ENCODE assay signal across 8 cellular contexts in the genomic region with DNA sequence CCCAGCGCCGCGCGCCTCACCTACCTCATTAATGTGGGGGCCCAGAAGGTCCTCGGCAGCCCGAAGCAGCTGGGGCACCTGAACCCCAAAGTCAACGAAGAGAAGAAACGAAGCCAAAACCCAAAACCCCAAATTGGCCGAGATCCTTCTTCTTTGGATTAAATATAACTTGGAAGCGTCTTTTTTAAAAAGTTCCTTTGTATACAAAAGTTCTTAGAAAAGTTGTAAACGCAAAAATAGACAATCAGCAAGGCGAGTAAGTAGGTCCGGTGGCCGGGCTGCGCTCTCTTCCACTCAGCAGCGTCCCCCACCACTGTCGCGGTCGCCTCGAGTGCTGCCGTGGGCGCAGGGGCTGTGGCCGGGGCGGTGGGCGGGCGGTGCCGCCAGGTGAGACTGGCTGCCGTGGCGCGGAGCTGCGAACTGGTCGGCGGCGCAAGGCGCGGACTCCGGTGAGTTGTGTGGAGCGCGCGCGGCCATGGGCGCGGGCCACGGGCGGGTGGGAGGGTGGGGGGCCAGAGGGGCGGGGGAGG. TPM values are rescaled to one million over a fixed set of nuclear protein-coding genes. Genes with fewer than 3 reads are reported as not detected.
A peak's percentile ranks its signal among the peaks of the same experiment; 100 is the strongest.
DNase-seq lines count a peak whose midpoint lies in the region; ATAC-seq and FAIRE-seq lines count a peak whose summit lies in the region.

No MANE protein-coding gene starts in this region.

- CTCF ChIA-PET in activated CD8-positive, alpha-beta T cell treated with anti-CD3 and anti-CD28 coated beads, Interleukin-2, amount 10 ng/mL, durations not matched to agents 7 days and 5 days (lab: Charles Lee): no interaction called here

- peak; percentile 24 for ATAC-seq in HG03095 (IDR thresholded peaks at IDR 0.05; ENCODE audit: unreplicated experiment)
- ATAC-seq in activated CD8-positive, alpha-beta T cell treated with anti-CD3 and anti-CD28 coated beads, Interleukin-2, amount 10 ng/mL, durations not matched to agents 7 days and 5 days: no peak
- peak; percentile 41 to 42 for ATAC-seq in stimulated activated naive B cell treated with anti-CD40 and anti-IgM and Interleukin-4, amounts not matched to agents 10 μg/mL and 1 μg/mL and 100 μg/mL, for 72 hours (replicated peaks)

- no peak for FAIRE-seq in RCC 7860 (lab: Jason Lieb, UNC)

- H3K9me3 ChIP-seq in iPS-18a (ENCODE audit: control insufficient read depth, low read depth, low read length): no peaks in the 10 kb centered on the region

- no peak for DNase-seq in activated naive CD4-positive, alpha-beta T cell treated with anti-CD3 and anti-CD28 coated beads, Interleukin-2, amount 50 U/mL, for 16 hours
- no peak for DNase-seq in activated CD8-positive, alpha-beta T cell treated with anti-CD3 and anti-CD28 coated beads, Interleukin-2, amount 10 ng/mL, durations not matched to agents 7 days and 5 days
- DNase-seq in stimulated activated naive B cell treated with anti-CD40 and anti-IgM and Interleukin-4, amounts not matched to agents 10 μg/mL and 1 μg/mL and 100 μg/mL, for 72 hours: no peak
- no peak for DNase-seq in RCC 7860 (ENCODE audit: low spot score)
- no peak for DNase-seq in NCI-H526 treated with DMSO at 0.1 percent for 48 hours (lab: John Stamatoyannopoulos, UW)

- POLR2A ChIA-PET in activated CD8-positive, alpha-beta T cell treated with anti-CD3 and anti-CD28 coated beads, Interleukin-2, amount 10 ng/mL, durations not matched to agents 7 days and 5 days (lab: Charles Lee): no interaction called here

- H3K9ac ChIP-seq in iPS-18a (ENCODE audit: low read length): peak overlapping the region; percentile 44

- no peaks in the 10 kb centered on the region for H3K9me3 Mint-ChIP-seq in activated naive CD4-positive, alpha-beta T cell treated with anti-CD3 and anti-CD28 coated beads, Interleukin-2, amount 50 U/mL, for 24 hours
- H3K9me3 Mint-ChIP-seq in activated CD8-positive, alpha-beta T cell treated with anti-CD3 and anti-CD28 coated beads, Interleukin-2, amount 10 ng/mL, durations not matched to agents 7 days and 5 days (ENCODE audit: insufficient read depth): no peaks in the 10 kb centered on the region
- peaks cover 0 to 1% of the 10 kb centered on the region in 2 donors for H3K9me3 Mint-ChIP-seq in stimulated activated naive B cell treated with anti-CD40 and anti-IgM and Interleukin-4, amounts not matched to agents 10 μg/mL and 1 μg/mL and 100 μg/mL, for 72 hours

- peaks cover 14% of the 10 kb centered on the region for H3K4me1 Mint-ChIP-seq in activated naive CD4-positive, alpha-beta T cell treated with anti-CD3 and anti-CD28 coated beads, Interleukin-2, amount 50 U/mL, for 24 hours
- peaks cover 16% of the 10 kb centered on the region for H3K4me1 Mint-ChIP-seq in activated CD8-positive, alpha-beta T cell treated with anti-CD3 and anti-CD28 coated beads, Interleukin-2, amount 10 ng/mL, durations not matched to agents 7 days and 5 days (ENCODE audit: low read depth)
- peaks cover 22 to 40% of the 10 kb centered on the region in 2 donors for H3K4me1 Mint-ChIP-seq in stimulated activated naive B cell treated with anti-CD40 and anti-IgM and Interleukin-4, amounts not matched to agents 10 μg/mL and 1 μg/mL and 100 μg/mL, for 72 hours

- H3K36me3 Mint-ChIP-seq in activated naive CD4-positive, alpha-beta T cell treated with anti-CD3 and anti-CD28 coated beads, Interleukin-2, amount 50 U/mL, for 24 hours: no peaks in the 10 kb centered on the region
- peaks cover 2% of the 10 kb centered on the region for H3K36me3 Mint-ChIP-seq in activated CD8-positive, alpha-beta T cell treated with anti-CD3 and anti-CD28 coated beads, Interleukin-2, amount 10 ng/mL, durations not matched to agents 7 days and 5 days (ENCODE audit: low read depth)
- peaks cover 3 to 8% of the 10 kb centered on the region in 2 donors for H3K36me3 Mint-ChIP-seq in stimulated activated naive B cell treated with anti-CD40 and anti-IgM and Interleukin-4, amounts not matched to agents 10 μg/mL and 1 μg/mL and 100 μg/mL, for 72 hours

- no peak overlapping the region for H3K27ac Mint-ChIP-seq in activated naive CD4-positive, alpha-beta T cell treated with anti-CD3 and anti-CD28 coated beads, Interleukin-2, amount 50 U/mL, for 24 hours
- H3K27ac Mint-ChIP-seq in activated CD8-positive, alpha-beta T cell treated with anti-CD3 and anti-CD28 coated beads, Interleukin-2, amount 10 ng/mL, durations not matched to agents 7 days and 5 days: no peak overlapping the region
- H3K27ac Mint-ChIP-seq in stimulated activated naive B cell treated with anti-CD40 and anti-IgM and Interleukin-4, amounts not matched to agents 10 μg/mL and 1 μg/mL and 100 μg/mL, for 72 hours: peak overlapping the region; percentile 91

- no peaks in the 10 kb centered on the region for H3K36me3 ChIP-seq in iPS-18a (ENCODE audit: control insufficient read depth, low read depth, low read length)

- H3K4me3 Mint-ChIP-seq in activated naive CD4-positive, alpha-beta T cell treated with anti-CD3 and anti-CD28 coated beads, Interleukin-2, amount 50 U/mL, for 24 hours: peak overlapping the region; percentile 74
- peak overlapping the region; percentile 67 for H3K4me3 Mint-ChIP-seq in activated CD8-positive, alpha-beta T cell treated with anti-CD3 and anti-CD28 coated beads, Interleukin-2, amount 10 ng/mL, durations not matched to agents 7 days and 5 days
- H3K4me3 Mint-ChIP-seq in stimulated activated naive B cell treated with anti-CD40 and anti-IgM and Interleukin-4, amounts not matched to agents 10 μg/mL and 1 μg/mL and 100 μg/mL, for 72 hours: peak overlapping the region; percentile 82 to 89

- peak overlapping the region; percentile 66 for H3K4me3 ChIP-seq in iPS-18a (ENCODE audit: low read length)

- H3K4me1 ChIP-seq in iPS-18a (ENCODE audit: control insufficient read depth, low read depth, low read length): peaks cover 8% of the 10 kb centered on the region

- peaks cover 79% of the 10 kb centered on the region for H3K27me3 ChIP-seq in iPS-18a (ENCODE audit: control insufficient read depth, insufficient read depth, low read length)

- H3K27me3 Mint-ChIP-seq in activated naive CD4-positive, alpha-beta T cell treated with anti-CD3 and anti-CD28 coated beads, Interleukin-2, amount 50 U/mL, for 24 hours: peaks cover 37% of the 10 kb centered on the region
- peaks cover 52% of the 10 kb centered on the region for H3K27me3 Mint-ChIP-seq in activated CD8-positive, alpha-beta T cell treated with anti-CD3 and anti-CD28 coated beads, Interleukin-2, amount 10 ng/mL, durations not matched to agents 7 days and 5 days (ENCODE audit: low read depth)
- H3K27me3 Mint-ChIP-seq in stimulated activated naive B cell treated with anti-CD40 and anti-IgM and Interleukin-4, amounts not matched to agents 10 μg/mL and 1 μg/mL and 100 μg/mL, for 72 hours: peaks cover 48 to 51% of the 10 kb centered on the region in 2 donors

- H3K27ac ChIP-seq in iPS-18a (ENCODE audit: low read length): no peak overlapping the region

RNA-seq across cellular contexts. Expression of a gene that starts 0.4 kb away (rescaled TPM):
- 1 to 10 TPM; 1.5 to 1.9 TPM for total RNA-seq in activated CD8-positive, alpha-beta T cell treated with anti-CD3 and anti-CD28 coated beads, Interleukin-2, amount 10 ng/mL, durations not matched to agents 7 days and 5 days
